ENCODE assay signal across 27 cellular contexts in genomic region chr6:87419266-87419665, GRCh38. TPM values are rescaled to one million over a fixed set of nuclear protein-coding genes. Genes with fewer than 3 reads are reported as not detected.
"Had no signal": no experiment of that assay in that cellular context is flagged by ENCODE, and none has a peak within 500 bp of the region (broad histone marks: within the 10 kb centered on the region; RNA-seq: fewer than 3 reads in every experiment).

No MANE protein-coding gene starts in this region.

- H3K27ac Mint-ChIP-seq: stimulated activated effector memory CD8-positive, alpha-beta T cell treated with anti-CD3 and anti-CD28 coated beads, Interleukin-12 subunit alpha, Interleukin-12 subunit beta, amount 100 ng/mL, for 72 hours; stimulated activated memory B cell treated with anti-CD40 and anti-IgM and Interleukin-4, amounts not matched to agents 10 μg/mL and 1 μg/mL and 100 μg/mL, for 72 hours; stimulated activated naive CD8-positive, alpha-beta T cell treated with anti-CD3 and anti-CD28 coated beads, Interleukin-15, amount 100 ng/mL, for 72 hours; stimulated activated naive CD8-positive, alpha-beta T cell treated with anti-CD3 and anti-CD28 coated beads, Interleukin-15, Interleukin-2, amounts not matched to agents 100 ng/mL and 50 ng/mL, for 24 hours; type B pancreatic cell had no signal

- H3K4me1 Mint-ChIP-seq: stimulated activated effector memory CD8-positive, alpha-beta T cell treated with anti-CD3 and anti-CD28 coated beads, Interleukin-12 subunit alpha, Interleukin-12 subunit beta, amount 100 ng/mL, for 72 hours; stimulated activated memory B cell treated with anti-CD40 and anti-IgM and Interleukin-4, amounts not matched to agents 10 μg/mL and 1 μg/mL and 100 μg/mL, for 72 hours; stimulated activated naive CD8-positive, alpha-beta T cell treated with anti-CD3 and anti-CD28 coated beads, Interleukin-15, amount 100 ng/mL, for 72 hours had no signal

- H3K27me3 Mint-ChIP-seq: stimulated activated memory B cell treated with anti-CD40 and anti-IgM and Interleukin-4, amounts not matched to agents 10 μg/mL and 1 μg/mL and 100 μg/mL, for 72 hours; stimulated activated naive CD8-positive, alpha-beta T cell treated with anti-CD3 and anti-CD28 coated beads, Interleukin-15, amount 100 ng/mL, for 72 hours; stimulated activated naive CD8-positive, alpha-beta T cell treated with anti-CD3 and anti-CD28 coated beads, Interleukin-15, Interleukin-2, amounts not matched to agents 100 ng/mL and 50 ng/mL, for 24 hours; type B pancreatic cell had no signal

- H3K9me3 Mint-ChIP-seq: stimulated activated effector memory CD8-positive, alpha-beta T cell treated with anti-CD3 and anti-CD28 coated beads, Interleukin-12 subunit alpha, Interleukin-12 subunit beta, amount 100 ng/mL, for 72 hours; stimulated activated memory B cell treated with anti-CD40 and anti-IgM and Interleukin-4, amounts not matched to agents 10 μg/mL and 1 μg/mL and 100 μg/mL, for 72 hours; stimulated activated naive CD8-positive, alpha-beta T cell treated with anti-CD3 and anti-CD28 coated beads, Interleukin-15, amount 100 ng/mL, for 72 hours; stimulated activated naive CD8-positive, alpha-beta T cell treated with anti-CD3 and anti-CD28 coated beads, Interleukin-15, Interleukin-2, amounts not matched to agents 100 ng/mL and 50 ng/mL, for 24 hours had no signal

- H3K36me3 Mint-ChIP-seq: stimulated activated effector memory CD8-positive, alpha-beta T cell treated with anti-CD3 and anti-CD28 coated beads, Interleukin-12 subunit alpha, Interleukin-12 subunit beta, amount 100 ng/mL, for 72 hours; stimulated activated memory B cell treated with anti-CD40 and anti-IgM and Interleukin-4, amounts not matched to agents 10 μg/mL and 1 μg/mL and 100 μg/mL, for 72 hours had no signal

- ATAC-seq: stimulated activated effector memory CD8-positive, alpha-beta T cell treated with anti-CD3 and anti-CD28 coated beads, Interleukin-12 subunit alpha, Interleukin-12 subunit beta, amount 100 ng/mL, for 72 hours; stimulated activated memory B cell treated with anti-CD40 and anti-IgM and Interleukin-4, amounts not matched to agents 10 μg/mL and 1 μg/mL and 100 μg/mL, for 72 hours; stimulated activated naive CD8-positive, alpha-beta T cell treated with anti-CD3 and anti-CD28 coated beads, Interleukin-15, amount 100 ng/mL, for 72 hours; stimulated activated naive CD8-positive, alpha-beta T cell treated with anti-CD3 and anti-CD28 coated beads, Interleukin-15, Interleukin-2, amounts not matched to agents 100 U/mL and 50 U/mL, for 24 hours; upper lobe of right lung had no signal

- DNase-seq: stimulated activated CD4-positive, alpha-beta T cell treated with anti-CD3 and anti-CD28 coated beads, Interleukin-2, amount 100 ng/mL, for 48 hours; stimulated activated CD4-positive, alpha-beta T cell treated with anti-CD3 and anti-CD28 coated beads, Interleukin-4, amount 100 ng/mL, for 1 hour; stimulated activated CD4-positive, alpha-beta T cell treated with anti-CD3 and anti-CD28 coated beads, Interleukin-4, amount 100 ng/mL, for 24 hours; stimulated activated CD4-positive, alpha-beta T cell treated with anti-CD3 and anti-CD28 coated beads, Interleukin-4, amount 100 ng/mL, for 4 hours; stimulated activated CD8-positive, alpha-beta memory T cell treated with anti-CD3 and anti-CD28 coated beads, Interleukin-4, amount 100 ng/mL, for 48 hours; stimulated activated naive CD4-positive, alpha-beta T cell; stimulated activated naive CD4-positive, alpha-beta T cell treated with Interleukin-2 at 50 U/mL for 16 hours; stimulated activated naive CD8-positive, alpha-beta T cell treated with anti-CD3 and anti-CD28 coated beads, Interleukin-15, amount 100 ng/mL, for 72 hours; stimulated activated naive CD8-positive, alpha-beta T cell treated with anti-CD3 and anti-CD28 coated beads, Interleukin-15, Interleukin-2, amounts not matched to agents 100 U/mL and 50 U/mL, for 24 hours; stomach; substantia nigra; testis; thyroid gland; tibial artery; transverse colon; trophoblast cell; upper lobe of left lung; upper lobe of right lung; uterus had no signal

- H3K27ac ChIP-seq: stomach, suprapubic skin, testis, thoracic aorta, thyroid gland, tibial artery, tibial nerve, transverse colon, upper lobe of left lung, upper lobe of right lung, uterus, vagina had no signal

- H3K4me3 Mint-ChIP-seq: stimulated activated effector memory CD8-positive, alpha-beta T cell treated with anti-CD3 and anti-CD28 coated beads, Interleukin-12 subunit alpha, Interleukin-12 subunit beta, amount 100 ng/mL, for 72 hours; stimulated activated memory B cell treated with anti-CD40 and anti-IgM and Interleukin-4, amounts not matched to agents 10 μg/mL and 1 μg/mL and 100 μg/mL, for 72 hours; stimulated activated naive CD8-positive, alpha-beta T cell treated with anti-CD3 and anti-CD28 coated beads, Interleukin-15, amount 100 ng/mL, for 72 hours; stimulated activated naive CD8-positive, alpha-beta T cell treated with anti-CD3 and anti-CD28 coated beads, Interleukin-15, Interleukin-2, amounts not matched to agents 100 ng/mL and 50 ng/mL, for 24 hours; type B pancreatic cell had no signal

RNA-seq across cellular contexts. Expression of gene CFAP206, which starts 11.5 kb away (rescaled TPM):
- total RNA-seq: tibial nerve, transverse colon, vagina had no signal
